ENCODE assay signal across 14 cellular contexts in genomic region chr21:32878654-32879053, GRCh38.
"Had no signal": no experiment of that assay in that cellular context is flagged by ENCODE, and none has a peak within 500 bp of the region (broad histone marks: within the 10 kb centered on the region; RNA-seq: fewer than 3 reads in every experiment).

No MANE protein-coding gene starts in this region.

- H3K36me3 ChIP-seq: lower lobe of right lung, pancreas, transverse colon had no signal

- H3K4me1 ChIP-seq: body of pancreas, lower lobe of right lung, pancreas, transverse colon had no signal

- H3K9me3 ChIP-seq: body of pancreas, lower lobe of right lung, pancreas, transverse colon had no signal

- ATAC-seq: body of pancreas; stimulated activated effector memory CD8-positive, alpha-beta T cell treated with anti-CD3 and anti-CD28 coated beads, Interleukin-12 subunit alpha, Interleukin-12 subunit beta, amount 100 ng/mL, for 72 hours had no signal

- H3K4me3 ChIP-seq: body of pancreas, lower lobe of right lung, pancreas, transverse colon had no signal

- H3K27ac ChIP-seq: body of pancreas, lower lobe of right lung, pancreas, transverse colon had no signal

- FAIRE-seq: pancreas, small intestine had no signal

- H3K27me3 ChIP-seq: body of pancreas, pancreas, transverse colon had no signal

- DNase-seq: activated CD4-positive, alpha-beta T cell treated with anti-CD3 and anti-CD28 coated beads, Interleukin-2, amount 50 U/mL, for 1 hour; activated CD4-positive, CD25-positive, alpha-beta regulatory T cell; activated T-cell treated with anti-CD3 and anti-CD28 coated beads for 4 hours; amniotic stem cell; hippocampal formation; kidney glomerular epithelial cell; lower lobe of right lung; midbrain; pancreas; small intestine; T-helper 2 cell; transverse colon had no signal
